ENCODE assay signal across 8 cellular contexts in the genomic region with DNA sequence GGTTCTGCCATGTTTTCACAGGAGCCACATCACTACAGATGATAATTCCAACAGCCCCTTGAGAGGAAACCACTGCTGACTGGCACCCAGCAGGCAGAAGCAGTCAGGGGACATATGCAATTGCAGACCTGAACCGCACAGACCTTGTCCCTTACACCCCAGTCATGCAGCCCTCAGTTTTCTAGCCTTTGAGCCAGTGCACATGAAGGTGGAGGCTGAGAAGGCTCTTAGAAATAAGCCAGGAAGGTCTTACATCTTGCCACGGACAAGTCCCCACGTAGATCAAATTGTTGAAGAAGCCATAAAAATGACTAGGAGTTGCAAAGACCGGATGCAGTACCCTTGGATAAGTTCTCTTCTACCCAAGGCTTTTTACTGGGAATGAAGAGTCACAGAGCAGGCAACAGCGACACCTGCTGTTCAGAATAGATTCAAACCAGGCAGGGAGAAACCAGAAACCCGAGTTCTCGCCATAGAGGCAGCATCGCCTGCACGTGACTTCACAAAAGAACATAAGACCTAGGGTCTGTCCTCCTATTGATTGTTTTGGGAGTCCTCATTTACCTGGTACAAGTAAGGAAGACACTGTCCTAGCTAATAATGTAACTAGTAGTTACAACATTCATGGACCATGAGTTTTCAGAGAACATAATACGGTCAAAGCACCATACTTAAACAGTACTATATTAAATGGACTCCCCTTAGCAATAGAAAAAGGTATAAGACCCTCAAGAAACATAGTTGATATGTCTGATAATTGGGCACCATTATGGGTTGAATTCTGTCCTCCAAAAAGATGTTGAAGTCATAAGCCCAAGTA. TPM values are rescaled to one million over a fixed set of nuclear protein-coding genes. Genes with fewer than 3 reads are reported as not detected.
DNase-seq lines count a peak whose midpoint lies in the region; ATAC-seq and TF ChIP-seq lines count a peak whose summit lies in the region.

No MANE protein-coding gene starts in this region.

- H3K27ac ChIP-seq in SJCRH30 (no peak overlapping the region), heart left ventricle (no peak overlapping the region)

- H3K4me3 ChIP-seq in BJ (ENCODE audit: low read depth, low read length) (no peak overlapping the region), MG63 (no peak overlapping the region), SJCRH30 (no peak overlapping the region), heart left ventricle (no peak overlapping the region)

- DNase-seq in BJ (ENCODE audit: low read depth) (no peak), MG63 (peak; percentile 27), SJCRH30 (peak; percentile 50 to 86), heart left ventricle (peak in 4 of 5 donors; percentile 54 to 63 (median 59)), pulmonary artery endothelial cell (ENCODE audit: low read depth, low spot score) (peak; percentile 52)
- peak; percentile 54 for DNase-seq in activated naive CD4-positive, alpha-beta T cell treated with anti-CD3 and anti-CD28 coated beads, Interleukin-2, amount 50 U/mL, for 16 hours

- CTCF ChIA-PET in BJ (lab: Yijun Ruan, JAX) = interaction anchor here (1.1 to 3.9 kb wide), 6 partner anchors 14 to 386 kb away, joined by 3 to 67 read pairs (median 6); no protein-coding TSS in a partner anchor

- H3K9me3 ChIP-seq in MG63 (no peaks in the 10 kb centered on the region), SJCRH30 (replicated peaks) (no peaks in the 10 kb centered on the region), heart left ventricle (no peaks in the 10 kb centered on the region)

- peak; percentile 82 for ATAC-seq in GM19351 (IDR thresholded peaks at IDR 0.05; ENCODE audit: unreplicated experiment)
- peak in 3 of 4 donors; percentile 80 to 87 (median 85) for ATAC-seq in heart left ventricle
- ATAC-seq in HG03139 (IDR thresholded peaks at IDR 0.05; ENCODE audit: unreplicated experiment) = no peak

- H3K27me3 ChIP-seq in BJ (ENCODE audit: control insufficient read depth, insufficient read depth, low read length) (no peaks in the 10 kb centered on the region), MG63 (no peaks in the 10 kb centered on the region), SJCRH30 (no peaks in the 10 kb centered on the region), heart left ventricle (peaks cover 0 to 4% (median 0%) of the 10 kb centered on the region in 9 donors)

- WGBS in heart left ventricle, 4 donors = 18 to 20% (median 19%) methylated on average over 10 of the region's 10 CpGs

- POLR2A ChIA-PET in BJ (lab: Charles Lee) = no interaction called here

- intact Hi-C loops in heart left ventricle (cut with DNase I) = loop anchor here (1.0 to 10.0 kb wide), 11 partner anchors 132 to 386 kb away; partner anchors contain the start of gene RAPGEF5 (in 2 of the 10)

- H3K36me3 ChIP-seq in BJ (ENCODE audit: control insufficient read depth, insufficient read depth, low read length) (no peaks in the 10 kb centered on the region), MG63 (peaks cover 20% of the 10 kb centered on the region), SJCRH30 (no peaks in the 10 kb centered on the region), heart left ventricle (no peaks in the 10 kb centered on the region)

- no peak for TF ChIP-seq POLR2A in heart left ventricle (IDR thresholded peaks at IDR 0.05)

- H3K4me1 ChIP-seq in SJCRH30 (no peaks in the 10 kb centered on the region), heart left ventricle (peaks cover 0 to 7% (median 1%) of the 10 kb centered on the region in 12 donors)

- TF ChIP-seq CTCF in BJ (IDR thresholded peaks at IDR 0.05; ENCODE audit: insufficient read depth, low read depth, low read length) (peak; percentile 86), heart left ventricle (IDR thresholded peaks at IDR 0.05) (peak; percentile 84 to 96 (median 88))

RNA-seq across cellular contexts. Expression of gene STEAP1B, which starts 11.1 kb away (rescaled TPM):
- polyA plus RNA-seq in BJ (2011; rRNA removed) = 1.4 and 4.3 TPM in 2 replicates
- 2.1 and 2.9 TPM in 2 replicates for polyA minus RNA-seq in BJ (2011; rRNA and poly(A)+ RNA removed)
- total RNA-seq in MG63 (2014; rRNA removed; shearing (Covaris generic); ENCODE audit: low replicate concordance) = 18.2 and 18.7 TPM in 2 replicates
- total RNA-seq in SJCRH30 (2014; rRNA removed; shearing (Covaris generic)) = 0.23 TPM in 1 of 2 replicates, not detected in the other
- 1 to 10 TPM in 1 of 9 donors, under 1 TPM in 6, not detected in 2; 0.26 to 1.7 (median 0.52) TPM for total RNA-seq in heart left ventricle
- polyA plus RNA-seq in heart left ventricle = under 1 TPM; 0.32 to 0.46 TPM
- total RNA-seq in pulmonary artery endothelial cell = 53.2 and 57.9 TPM in 2 replicates
